ENCODE assay signal across 25 cellular contexts in the genomic region with DNA sequence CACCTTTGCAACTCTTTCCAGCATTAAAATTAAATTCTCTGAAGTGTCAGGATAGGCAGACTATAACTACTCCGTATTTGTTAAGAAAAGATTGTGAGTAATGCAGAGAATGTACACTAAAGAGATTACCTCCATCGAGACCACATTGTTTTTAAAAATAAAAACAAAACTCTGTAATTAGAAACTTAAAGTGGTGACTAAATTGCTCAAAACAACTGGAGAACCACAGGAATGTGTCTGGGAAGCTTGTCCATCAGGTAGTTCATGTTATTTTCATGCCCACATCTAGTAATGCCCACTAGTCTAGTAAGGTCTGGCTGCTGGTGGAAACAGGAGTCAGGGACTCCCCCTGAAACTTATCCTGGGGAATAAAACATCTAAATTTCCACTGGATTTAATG.
A peak's percentile ranks its signal among the peaks of the same experiment; 100 is the strongest.
DNase-seq lines count a peak whose midpoint lies in the region; ATAC-seq, FAIRE-seq and TF ChIP-seq lines count a peak whose summit lies in the region.
"Had no signal": no experiment of that assay in that cellular context is flagged by ENCODE, and none has a peak within 500 bp of the region (broad histone marks: within the 10 kb centered on the region; RNA-seq: fewer than 3 reads in every experiment).

No MANE protein-coding gene starts in this region.

- in situ Hi-C loops in HepG2 (cut with HindIII; ENCODE audit: extremely low pct_ligation_motif_present, low pct_unique_long_range_greater_than_20kb): no loop called here

- 96% methylated on average over 2 of the region's 2 CpGs for WGBS in HepG2 (ENCODE audit: low lambda C conversion rate)
- 59% methylated on average over 2 of the region's 2 CpGs for WGBS in hepatocyte (ENCODE audit: low lambda C conversion rate, missing lambda C conversion rate)

- POLR2A ChIA-PET in HepG2 (lab: Yijun Ruan, JAX): no interaction called here

- no peaks in the 10 kb centered on the region for H3K27me3 ChIP-seq in HepG2 (ENCODE audit: control insufficient read depth in 1 of 2, insufficient read depth in 2 of 2, low read length in 2 of 2)
- no peaks in the 10 kb centered on the region for H3K27me3 ChIP-seq in hepatocyte
- H3K27me3 ChIP-seq: sigmoid colon had no signal

- H3K4me1 ChIP-seq in HepG2 (ENCODE audit: insufficient read depth, low read length): peaks cover 5% of the 10 kb centered on the region; the same call in 1 of the 2 replicates
- H3K4me1 ChIP-seq in hepatocyte (ENCODE audit: insufficient read depth): no peaks in the 10 kb centered on the region
- H3K4me1 ChIP-seq: sigmoid colon had no signal

- TF ChIP-seq CTCF in HepG2 (CRISPR knock-in tag; IDR thresholded peaks at IDR 0.05) (no peak), hepatocyte (IDR thresholded peaks at IDR 0.05; ENCODE audit: poor library complexity) (no peak)

- H2AFZ ChIP-seq in HepG2 (ENCODE audit: low read length): no peak overlapping the region
- no peak overlapping the region for H2AFZ ChIP-seq in hepatocyte

- ATAC-seq in HepG2 (no peak), HG03432 (IDR thresholded peaks at IDR 0.05; ENCODE audit: unreplicated experiment) (no peak)
- ATAC-seq: activated CD8-positive, alpha-beta T cell treated with anti-CD3 and anti-CD28 coated beads, Interleukin-2, amount 10 ng/mL, durations not matched to agents 7 days and 5 days had no signal

- H3K36me3 ChIP-seq in HepG2 (replicated peaks in 1 of 2; ENCODE audit: control insufficient read depth in 1 of 2, insufficient read depth in 2 of 2, low read length in 2 of 2): peaks cover 0 to 6% of the 10 kb centered on the region in 2 experiments; a peak in 1 of 5 replicates
- no peaks in the 10 kb centered on the region for H3K36me3 ChIP-seq in hepatocyte (replicated peaks; ENCODE audit: insufficient read depth, low read depth)
- H3K36me3 ChIP-seq: sigmoid colon had no signal

- TF ChIP-seq EP300 in HepG2 (IDR thresholded peaks at IDR 0.05; ENCODE audit: low read depth in 2 of 2, low read length in 2 of 2) (no peak), HepG2 (CRISPR knock-in tag; IDR thresholded peaks at IDR 0.05; ENCODE audit: borderline replicate concordance) (no peak)

- no peak for TF ChIP-seq POLR2A in HepG2 (IDR thresholded peaks at IDR 0.05; ENCODE audit: insufficient read depth in 1 of 2, low read depth in 2 of 2, low read length in 2 of 2)

- FAIRE-seq in HepG2 (lab: Jason Lieb, UNC): no peak
- FAIRE-seq: endothelial cell of umbilical vein, GM12891 had no signal

- CTCF ChIA-PET in HepG2 (lab: Yijun Ruan, JAX; ENCODE audit: low intra/inter-chr PET ratio, low total read pairs): no interaction called here

- H4K20me1 ChIP-seq in HepG2 (ENCODE audit: insufficient read depth, low read length): peaks cover 10% of the 10 kb centered on the region
- no peaks in the 10 kb centered on the region for H4K20me1 ChIP-seq in hepatocyte (ENCODE audit: insufficient read depth, poor library complexity, severe bottlenecking)

- no peak for TF ChIP-seq RAD21 in HepG2 (CRISPR knock-in tag; IDR thresholded peaks at IDR 0.05)

- no peak overlapping the region for H3K27ac ChIP-seq in epithelial cell of prostate
- no peak overlapping the region for H3K27ac ChIP-seq in HepG2 (ENCODE audit: extremely low read length, insufficient read depth, low read length)
- no peak overlapping the region for H3K27ac ChIP-seq in hepatocyte
- H3K27ac ChIP-seq: RWPE1, sigmoid colon had no signal

- no peak overlapping the region for H3K9ac ChIP-seq in HepG2 (ENCODE audit: insufficient read depth, low read depth, low read length)
- H3K9ac ChIP-seq: SK-N-SH had no signal

- H3K9me3 ChIP-seq in HepG2 (ENCODE audit: low read length) (no peaks in the 10 kb centered on the region), hepatocyte (ENCODE audit: low read depth) (no peaks in the 10 kb centered on the region)
- H3K9me3 ChIP-seq: sigmoid colon, SK-N-SH had no signal

- no peaks in the 10 kb centered on the region for H3K9me2 ChIP-seq in hepatocyte (replicated peaks; ENCODE audit: insufficient read depth)
- H3K9me2 ChIP-seq: SK-N-SH had no signal

- DNase-seq in ELR (ENCODE audit: low read depth) (peak; percentile 28), NCI-H226 (peak; percentile 7), epithelial cell of prostate (ENCODE audit: low read depth, low spot score) (peak; percentile 14), non-pigmented ciliary epithelial cell (ENCODE audit: low read depth) (peak; percentile 14), HepG2 (ENCODE audit: low spot score) (no peak), Kasumi-1 (lab: John Stamatoyannopoulos, UW) (no peak), hepatocyte (ENCODE audit: low spot score) (no peak)
- DNase-seq: activated CD8-positive, alpha-beta T cell treated with anti-CD3 and anti-CD28 coated beads, Interleukin-2, amount 10 ng/mL, durations not matched to agents 7 days and 5 days; activated effector memory CD4-positive, alpha-beta T cell treated with Interleukin-2 at 50 U/mL for 16 hours; Calu3; cerebellar nuclear complex; DND-41; head of caudate nucleus; NCI-H1092 treated with DMSO at 0.1 percent for 48 hours; NCI-H1930; NCI-H526; sigmoid colon; SK-N-SH; stimulated activated CD4-positive, alpha-beta T cell treated with anti-CD3 and anti-CD28 coated beads, Interleukin-15, amount 100 ng/mL, for 24 hours; stimulated activated naive CD4-positive, alpha-beta T cell; T-helper 2 cell had no signal

- BruUV-seq in HepG2 (replicated peaks; lab: Mats Ljungman, UMichigan): no TSS peak

- H3K79me2 ChIP-seq in HepG2 (ENCODE audit: insufficient read depth, low read length) (peaks cover 23% of the 10 kb centered on the region), hepatocyte (no peaks in the 10 kb centered on the region)

- H3K4me2 ChIP-seq in HepG2 (ENCODE audit: low read depth, low read length) (no peak overlapping the region), hepatocyte (no peak overlapping the region)
- H3K4me2 ChIP-seq: SK-N-SH had no signal

- intact Hi-C loops in HepG2 (cut with micrococcal nuclease; ENCODE audit: unreplicated experiment): no loop called here

- H3K4me3 ChIP-seq in HepG2 (replicated peaks in 1 of 3; ENCODE audit: insufficient read depth in 1 of 3, low read depth in 2 of 3, low read length in 3 of 3): no peak overlapping the region
- no peak overlapping the region for H3K4me3 ChIP-seq in hepatocyte
- H3K4me3 ChIP-seq: sigmoid colon had no signal

TF ChIP-seq in HepG2, 621 proteins besides CTCF, POLR2A, EP300 and RAD21 (continues in another document):
- TF ChIP-seq ZKSCAN8 (CRISPR knock-in tag; IDR thresholded peaks at IDR 0.05; ENCODE audit: borderline replicate concordance) (no peak), CREM (IDR thresholded peaks at IDR 0.05) (no peak), CREM (CRISPR knock-in tag; IDR thresholded peaks at IDR 0.05) (no peak), RNF2 (conservative IDR thresholded peaks at IDR 0.05; ENCODE audit: low read depth) (no peak), ZNF670 (CRISPR knock-in tag; IDR thresholded peaks at IDR 0.05; ENCODE audit: borderline replicate concordance) (no peak), PHF20 (CRISPR knock-in tag; IDR thresholded peaks at IDR 0.05) (no peak), PCBP1 (IDR thresholded peaks at IDR 0.05; ENCODE audit: borderline replicate concordance, low read depth, low read length) (no peak), ZBTB1 (CRISPR knock-in tag; IDR thresholded peaks at IDR 0.05; ENCODE audit: borderline replicate concordance) (no peak), ZBTB38 (CRISPR knock-in tag; IDR thresholded peaks at IDR 0.05) (no peak), ZNF724P (CRISPR knock-in tag; IDR thresholded peaks at IDR 0.05; ENCODE audit: borderline replicate concordance) (no peak), CCAR2 (optimal IDR thresholded peaks at IDR 0.05; ENCODE audit: low read depth, low read length) (no peak), ARID3A (IDR thresholded peaks at IDR 0.05; ENCODE audit: low read depth, low read length) (no peak)
- TF ChIP-seq, protein P1, sequence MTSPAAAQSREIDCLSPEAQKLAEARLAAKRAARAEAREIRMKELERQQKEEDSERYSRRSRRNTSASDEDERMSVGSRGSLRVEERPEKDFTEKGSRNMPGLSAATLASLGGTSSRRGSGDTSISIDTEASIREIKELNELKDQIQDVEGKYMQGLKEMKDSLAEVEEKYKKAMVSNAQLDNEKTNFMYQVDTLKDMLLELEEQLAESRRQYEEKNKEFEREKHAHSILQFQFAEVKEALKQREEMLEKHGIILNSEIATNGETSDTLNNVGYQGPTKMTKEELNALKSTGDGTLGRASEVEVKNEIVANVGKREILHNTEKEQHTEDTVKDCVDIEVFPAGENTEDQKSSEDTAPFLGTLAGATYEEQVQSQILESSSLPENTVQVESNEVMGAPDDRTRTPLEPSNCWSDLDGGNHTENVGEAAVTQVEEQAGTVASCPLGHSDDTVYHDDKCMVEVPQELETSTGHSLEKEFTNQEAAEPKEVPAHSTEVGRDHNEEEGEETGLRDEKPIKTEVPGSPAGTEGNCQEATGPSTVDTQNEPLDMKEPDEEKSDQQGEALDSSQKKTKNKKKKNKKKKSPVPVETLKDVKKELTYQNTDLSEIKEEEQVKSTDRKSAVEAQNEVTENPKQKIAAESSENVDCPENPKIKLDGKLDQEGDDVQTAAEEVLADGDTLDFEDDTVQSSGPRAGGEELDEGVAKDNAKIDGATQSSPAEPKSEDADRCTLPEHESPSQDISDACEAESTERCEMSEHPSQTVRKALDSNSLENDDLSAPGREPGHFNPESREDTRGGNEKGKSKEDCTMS (CRISPR knock-in tag; conservative IDR thresholded peaks at IDR 0.05): no peak

Comparison
In these comparisons a context has a peak if more than half of its experiments do, and no peak if none do; other contexts are left out.
1. DNase-seq: peak in ELR (single experiment), NCI-H226 (single experiment), epithelial cell of prostate (single experiment) and non-pigmented ciliary epithelial cell (single experiment); none in HepG2 (single experiment), Kasumi-1 (0 of 2) and hepatocyte (single experiment).